In the genomic region with DNA sequence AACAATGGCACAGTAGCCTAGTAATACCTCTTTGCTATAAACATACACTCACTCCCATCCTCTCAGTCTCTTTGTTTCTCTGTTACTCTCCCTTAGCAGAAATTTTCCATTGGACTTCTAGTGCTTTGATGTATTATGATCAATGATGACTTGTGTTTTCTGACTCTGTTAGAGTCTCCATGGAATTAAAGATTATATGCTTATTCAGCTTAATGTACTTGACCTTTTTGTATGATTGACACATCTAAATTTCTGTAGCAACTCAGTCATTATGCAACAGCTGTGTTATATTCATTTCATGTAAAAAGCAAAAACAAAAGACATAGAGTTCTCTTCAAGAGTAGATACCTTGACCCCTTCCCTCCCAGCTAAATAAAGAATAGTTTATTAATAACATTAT, we compare ENCODE assay signal across 19 cellular contexts.
"Had no signal": no experiment of that assay in that cellular context is flagged by ENCODE, and none has a peak within 500 bp of the region (broad histone marks: within the 10 kb centered on the region; RNA-seq: fewer than 3 reads in every experiment).

No MANE protein-coding gene starts in this region.

- H3K9me3 ChIP-seq: left ventricle myocardium inferior, ovary, sigmoid colon, spleen, suprapubic skin, thoracic aorta, tibial artery, uterus had no signal

- H3K4me3 ChIP-seq: hepatocyte, left ventricle myocardium inferior, lung, ovary, sigmoid colon, spleen, suprapubic skin, thoracic aorta, tibial artery, uterus had no signal

- H3K4me2 ChIP-seq: hepatocyte had no signal

- H2AFZ ChIP-seq: hepatocyte had no signal

- H3K36me3 ChIP-seq: left ventricle myocardium inferior, ovary, sigmoid colon, spleen, suprapubic skin, thoracic aorta, tibial artery, uterus had no signal

- DNase-seq: islet precursor cell; left ventricle myocardium inferior; mesendoderm; naive thymus-derived CD4-positive, alpha-beta T cell; ovary; right cardiac atrium; sigmoid colon; small intestine; spleen; stimulated activated CD4-positive, alpha-beta T cell treated with anti-CD3 and anti-CD28 coated beads, Interleukin-4, amount 100 ng/mL, for 24 hours; stimulated activated naive CD4-positive, alpha-beta T cell; tibial artery; uterus had no signal

- H3K27me3 ChIP-seq: hepatocyte, ovary, sigmoid colon, spleen, suprapubic skin, tibial artery, uterus had no signal

- H3K79me2 ChIP-seq: hepatocyte had no signal

- ATAC-seq: naive thymus-derived CD4-positive, alpha-beta T cell; natural killer cell treated with Interleukin-12 subunit alpha and Interleukin-12 subunit beta and Interleukin-15 and Interleukin-18, amount 100 ng/mL, for 72 hours; right cardiac atrium; stimulated activated effector memory CD8-positive, alpha-beta T cell treated with anti-CD3 and anti-CD28 coated beads, Interleukin-12 subunit alpha, Interleukin-12 subunit beta, amount 100 ng/mL, for 72 hours had no signal

- FAIRE-seq: small intestine had no signal

- H3K27ac ChIP-seq: hepatocyte, left ventricle myocardium inferior, ovary, sigmoid colon, spleen, suprapubic skin, thoracic aorta, tibial artery, uterus had no signal

- H3K4me1 ChIP-seq: left ventricle myocardium inferior, sigmoid colon, spleen, suprapubic skin, tibial artery, uterus had no signal
